In the genomic region with DNA sequence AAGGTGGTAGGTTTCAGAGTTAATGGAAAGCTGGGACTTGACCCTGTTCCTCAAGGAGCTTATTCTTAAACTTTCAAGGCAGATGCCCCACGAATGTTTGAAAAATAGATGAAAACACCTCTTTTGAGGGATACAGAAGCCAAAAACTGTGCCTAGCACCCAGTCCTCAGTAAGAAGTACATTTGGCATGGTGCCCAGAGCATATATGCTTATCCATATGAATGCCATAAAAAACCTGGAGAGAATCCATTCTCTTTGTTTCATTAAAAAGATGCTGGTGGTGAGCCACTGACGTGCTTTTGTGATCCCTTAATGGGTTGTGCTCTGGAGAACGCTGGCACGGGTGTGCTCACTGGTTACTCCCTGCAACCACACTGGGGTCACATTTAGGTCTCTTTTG, we compare ENCODE assay signal across 1 cellular context.
TF ChIP-seq lines count a peak whose summit lies in the region.

No MANE protein-coding gene starts in this region.

TF ChIP-seq in HepG2, 621 proteins besides CTCF, POLR2A, EP300 and RAD21 (continued from another document):
- TF ChIP-seq UBTF (CRISPR knock-in tag; IDR thresholded peaks at IDR 0.05), result 0 out of 2 replicates have a peak, but pooled peaks have one; percentile 17
- TF ChIP-seq, protein P1, sequence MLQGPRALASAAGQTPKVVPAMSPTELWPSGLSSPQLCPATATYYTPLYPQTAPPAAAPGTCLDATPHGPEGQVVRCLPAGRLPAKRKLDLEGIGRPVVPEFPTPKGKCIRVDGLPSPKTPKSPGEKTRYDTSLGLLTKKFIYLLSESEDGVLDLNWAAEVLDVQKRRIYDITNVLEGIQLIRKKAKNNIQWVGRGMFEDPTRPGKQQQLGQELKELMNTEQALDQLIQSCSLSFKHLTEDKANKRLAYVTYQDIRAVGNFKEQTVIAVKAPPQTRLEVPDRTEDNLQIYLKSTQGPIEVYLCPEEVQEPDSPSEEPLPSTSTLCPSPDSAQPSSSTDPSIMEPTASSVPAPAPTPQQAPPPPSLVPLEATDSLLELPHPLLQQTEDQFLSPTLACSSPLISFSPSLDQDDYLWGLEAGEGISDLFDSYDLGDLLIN (CRISPR knock-in tag; IDR thresholded peaks at IDR 0.05; ENCODE audit: borderline replicate concordance), result 0 out of 2 replicates have a peak, but pooled peaks have one; percentile 30
